ENCODE assay signal across 15 cellular contexts in the genomic region with DNA sequence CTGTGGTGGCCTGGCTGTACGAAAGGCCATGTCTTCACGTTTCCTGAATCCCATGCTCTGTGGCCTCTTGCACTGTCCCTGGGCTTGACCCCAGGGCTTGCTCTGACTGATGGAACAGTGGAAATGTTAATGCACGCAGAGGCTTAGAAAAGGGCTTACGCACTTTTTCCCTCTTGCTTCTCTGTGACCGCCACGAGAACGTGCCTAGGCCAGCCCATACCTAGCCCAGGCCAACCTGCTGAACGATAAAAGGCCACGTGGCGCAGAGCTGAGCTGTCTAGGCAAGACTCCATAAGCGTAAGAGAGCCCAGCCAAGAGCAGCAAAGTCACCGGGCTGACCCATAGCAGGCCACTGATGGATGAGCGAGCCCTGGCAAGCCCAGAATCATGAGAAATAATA.
"Had no signal": no experiment of that assay in that cellular context is flagged by ENCODE, and none has a peak within 500 bp of the region (broad histone marks: within the 10 kb centered on the region; RNA-seq: fewer than 3 reads in every experiment).

No MANE protein-coding gene starts in this region.

- FAIRE-seq: TTC549 had no signal

- H3K9ac ChIP-seq: parathyroid adenoma had no signal

- H3K27ac Mint-ChIP-seq: activated CD4-positive, alpha-beta T cell treated with anti-CD3 and anti-CD28 coated beads, Interleukin-2, amount 10 ng/mL, durations not matched to agents 7 days and 5 days; effector memory CD8-positive, alpha-beta T cell; memory B cell; natural killer cell; stimulated activated effector memory CD8-positive, alpha-beta T cell treated with anti-CD3 and anti-CD28 coated beads, Interleukin-12 subunit alpha, Interleukin-12 subunit beta, amount 100 ng/mL, for 72 hours had no signal

- H3K27me3 Mint-ChIP-seq: activated CD4-positive, alpha-beta T cell treated with anti-CD3 and anti-CD28 coated beads, Interleukin-2, amount 10 ng/mL, durations not matched to agents 7 days and 5 days had no signal

- ATAC-seq: effector memory CD8-positive, alpha-beta T cell; gastroesophageal sphincter; natural killer cell; stimulated activated effector memory CD8-positive, alpha-beta T cell treated with anti-CD3 and anti-CD28 coated beads, Interleukin-12 subunit alpha, Interleukin-12 subunit beta, amount 100 ng/mL, for 72 hours had no signal

- H3K9me3 ChIP-seq: gastroesophageal sphincter, neutrophil, uterus had no signal

- H2AFZ ChIP-seq: parathyroid adenoma had no signal

- H3K4me1 ChIP-seq: uterus had no signal

- H3K9me3 Mint-ChIP-seq: activated CD4-positive, alpha-beta T cell treated with anti-CD3 and anti-CD28 coated beads, Interleukin-2, amount 10 ng/mL, durations not matched to agents 7 days and 5 days; effector memory CD8-positive, alpha-beta T cell; memory B cell; stimulated activated effector memory CD8-positive, alpha-beta T cell treated with anti-CD3 and anti-CD28 coated beads, Interleukin-12 subunit alpha, Interleukin-12 subunit beta, amount 100 ng/mL, for 72 hours had no signal

- DNase-seq: activated CD4-positive, alpha-beta T cell treated with anti-CD3 and anti-CD28 coated beads, Interleukin-2, amount 10 ng/mL, durations not matched to agents 7 days and 5 days; activated naive CD4-positive, alpha-beta T cell; activated T-cell treated with anti-CD3 and anti-CD28 coated beads for 4 hours; aorta; cerebellar nuclear complex; effector memory CD8-positive, alpha-beta T cell; natural killer cell; T-helper 2 cell; uterus had no signal

- H3K27me3 ChIP-seq: gastroesophageal sphincter, neutrophil, uterus had no signal

- H3K4me3 Mint-ChIP-seq: activated CD4-positive, alpha-beta T cell treated with anti-CD3 and anti-CD28 coated beads, Interleukin-2, amount 10 ng/mL, durations not matched to agents 7 days and 5 days; effector memory CD8-positive, alpha-beta T cell; memory B cell; natural killer cell; stimulated activated effector memory CD8-positive, alpha-beta T cell treated with anti-CD3 and anti-CD28 coated beads, Interleukin-12 subunit alpha, Interleukin-12 subunit beta, amount 100 ng/mL, for 72 hours had no signal

- H3K36me3 Mint-ChIP-seq: memory B cell; natural killer cell; stimulated activated effector memory CD8-positive, alpha-beta T cell treated with anti-CD3 and anti-CD28 coated beads, Interleukin-12 subunit alpha, Interleukin-12 subunit beta, amount 100 ng/mL, for 72 hours had no signal

- H3K27ac ChIP-seq: gastroesophageal sphincter, neutrophil, parathyroid adenoma, uterus had no signal
